In genomic region chr15:88115529-88116152, GRCh38 we compare ENCODE assay signal across 24 cellular contexts.
DNase-seq lines count a peak whose midpoint lies in the region; ATAC-seq and TF ChIP-seq lines count a peak whose summit lies in the region.
"Had no signal": no experiment of that assay in that cellular context is flagged by ENCODE, and none has a peak within 500 bp of the region (broad histone marks: within the 10 kb centered on the region; RNA-seq: fewer than 3 reads in every experiment).

No MANE protein-coding gene starts in this region.

- intact Hi-C loops in tibial artery (cut with DNase I; ENCODE audit: low total_unique reads) = no loop called here

- H3K27me3 Mint-ChIP-seq in brain (no peaks in the 10 kb centered on the region), glutamatergic neuron (ENCODE audit: unreplicated experiment) (peaks cover 8% of the 10 kb centered on the region)
- H3K27me3 Mint-ChIP-seq: stimulated activated naive B cell treated with anti-CD40 and anti-IgM and Interleukin-4, amounts not matched to agents 10 μg/mL and 1 μg/mL and 100 μg/mL, for 72 hours had no signal

- H3K4me1 Mint-ChIP-seq in brain = peaks cover 30% of the 10 kb centered on the region
- H3K4me1 Mint-ChIP-seq in glutamatergic neuron (ENCODE audit: low read depth, unreplicated experiment) = peaks cover 5% of the 10 kb centered on the region
- H3K4me1 Mint-ChIP-seq: stimulated activated naive B cell treated with anti-CD40 and anti-IgM and Interleukin-4, amounts not matched to agents 10 μg/mL and 1 μg/mL and 100 μg/mL, for 72 hours had no signal

- peak overlapping the region in 1 of 5 experiments; percentile 3 for H3K4me3 Mint-ChIP-seq in brain
- H3K4me3 Mint-ChIP-seq in glutamatergic neuron (ENCODE audit: unreplicated experiment) = no peak overlapping the region
- H3K4me3 Mint-ChIP-seq: activated T-cell treated with anti-CD3 and anti-CD28 coated beads, Interleukin-2, amount 50 U/mL, for 72 hours; CD8-positive, alpha-beta T cell; endodermal cell; stimulated activated naive B cell treated with anti-CD40 and anti-IgM and Interleukin-4, amounts not matched to agents 10 μg/mL and 1 μg/mL and 100 μg/mL, for 72 hours; T-helper 1 cell treated with Interleukin-12 subunit alpha and Interleukin-12 subunit beta and Interleukin-4 antibody, amounts not matched to agents 30 μg/mL and 1 μg/mL, for 36 hours had no signal

- no peaks in the 10 kb centered on the region for H3K36me3 Mint-ChIP-seq in brain
- no peaks in the 10 kb centered on the region for H3K36me3 Mint-ChIP-seq in glutamatergic neuron (ENCODE audit: unreplicated experiment)
- H3K36me3 Mint-ChIP-seq: activated naive CD4-positive, alpha-beta T cell treated with anti-CD3 and anti-CD28 coated beads, Interleukin-2, amount 50 U/mL, for 72 hours; CD8-positive, alpha-beta T cell; stimulated activated naive B cell treated with anti-CD40 and anti-IgM and Interleukin-4, amounts not matched to agents 10 μg/mL and 1 μg/mL and 100 μg/mL, for 72 hours had no signal

- no peaks in the 10 kb centered on the region for H3K36me3 ChIP-seq in tibial artery
- H3K36me3 ChIP-seq: esophagus squamous epithelium, HAP-1 had no signal

- H3K27me3 ChIP-seq in tibial artery = no peaks in the 10 kb centered on the region
- H3K27me3 ChIP-seq: esophagus squamous epithelium had no signal

- H3K27ac Mint-ChIP-seq in brain (peak overlapping the region in 4 of 5 experiments; percentile 66 to 91 (median 80)), glutamatergic neuron (ENCODE audit: unreplicated experiment) (no peak overlapping the region)
- H3K27ac Mint-ChIP-seq: activated naive CD4-positive, alpha-beta T cell treated with anti-CD3 and anti-CD28 coated beads, Interleukin-2, amount 50 U/mL, for 72 hours; activated T-cell treated with anti-CD3 and anti-CD28 coated beads, Interleukin-2, amount 50 U/mL, for 72 hours; CD8-positive, alpha-beta T cell; endodermal cell; progenitor cell of endocrine pancreas; stimulated activated naive B cell treated with anti-CD40 and anti-IgM and Interleukin-4, amounts not matched to agents 10 μg/mL and 1 μg/mL and 100 μg/mL, for 72 hours; T-helper 1 cell treated with Interleukin-12 subunit alpha and Interleukin-12 subunit beta and Interleukin-4 antibody, amounts not matched to agents 30 μg/mL and 1 μg/mL, for 36 hours had no signal

- DNase-seq in NCI-H1105 treated with DMSO at 0.1 percent for 48 hours (lab: John Stamatoyannopoulos, UW) (peak; percentile 47), medulla oblongata (ENCODE audit: extremely low spot score) (peak; percentile 5), tibial artery (no peak), glutamatergic neuron (no peak), NCI-H146 (lab: John Stamatoyannopoulos, UW) (no peak)
- DNase-seq: activated CD4-positive, alpha-beta T cell treated with anti-CD3 and anti-CD28 coated beads for 48 hours; activated T-cell treated with anti-CD3 and anti-CD28 coated beads, Interleukin-2, amount 50 U/mL, for 72 hours; CD8-positive, alpha-beta T cell; cortex of kidney; endodermal cell; esophagus squamous epithelium; kidney glomerular epithelial cell; mesendoderm; NCI-H1694 treated with DMSO at 0.1 percent for 48 hours; stimulated activated CD4-positive, alpha-beta T cell treated with anti-CD3 and anti-CD28 coated beads, Interleukin-2, amount 100 ng/mL, for 24 hours; stimulated activated naive B cell treated with anti-CD40 and anti-IgM and Interleukin-4, amounts not matched to agents 10 μg/mL and 1 μg/mL and 100 μg/mL, for 72 hours had no signal

- no peaks in the 10 kb centered on the region for H3K9me3 ChIP-seq in tibial artery
- H3K9me3 ChIP-seq: esophagus squamous epithelium had no signal

- ATAC-seq in HG03469 (IDR thresholded peaks at IDR 0.05; ENCODE audit: unreplicated experiment) (no peak), HG03095 (IDR thresholded peaks at IDR 0.05; ENCODE audit: unreplicated experiment) (no peak)
- ATAC-seq: activated naive CD4-positive, alpha-beta T cell treated with anti-CD3 and anti-CD28 coated beads, Interleukin-2, amount 50 U/mL, for 72 hours; activated T-cell treated with anti-CD3 and anti-CD28 coated beads, Interleukin-2, amount 50 U/mL, for 72 hours; CD8-positive, alpha-beta T cell; K562; stimulated activated naive B cell treated with anti-CD40 and anti-IgM and Interleukin-4, amounts not matched to agents 10 μg/mL and 1 μg/mL and 100 μg/mL, for 72 hours had no signal

- TF ChIP-seq CTCF in brain (conservative IDR thresholded peaks at IDR 0.05) (no peak), tibial artery (IDR thresholded peaks at IDR 0.05) (no peak), glutamatergic neuron (IDR thresholded peaks at IDR 0.05; ENCODE audit: partially characterized antibody, unreplicated experiment) (no peak)

- H3K4me1 ChIP-seq in tibial artery = peaks cover 0 to 53% (median 18%) of the 10 kb centered on the region in 4 donors
- H3K4me1 ChIP-seq: HAP-1 had no signal

- peak overlapping the region; percentile 61 to 68 for H3K27ac ChIP-seq in tibial artery
- H3K27ac ChIP-seq: esophagus squamous epithelium had no signal

- H3K9me3 Mint-ChIP-seq in brain (no peaks in the 10 kb centered on the region), glutamatergic neuron (ENCODE audit: unreplicated experiment) (peaks cover 2% of the 10 kb centered on the region)
- H3K9me3 Mint-ChIP-seq: activated naive CD4-positive, alpha-beta T cell treated with anti-CD3 and anti-CD28 coated beads, Interleukin-2, amount 50 U/mL, for 72 hours; activated T-cell treated with anti-CD3 and anti-CD28 coated beads, Interleukin-2, amount 50 U/mL, for 72 hours; CD8-positive, alpha-beta T cell; endodermal cell; T-helper 1 cell treated with Interleukin-12 subunit alpha and Interleukin-12 subunit beta and Interleukin-4 antibody, amounts not matched to agents 30 μg/mL and 1 μg/mL, for 36 hours had no signal

- no peak overlapping the region for H3K4me3 ChIP-seq in tibial artery
- H3K4me3 ChIP-seq: esophagus squamous epithelium, HAP-1, K562 had no signal

Comparison
In these comparisons a context has a peak if more than half of its experiments do, and no peak if none do; other contexts are left out.
1. DNase-seq: peak in NCI-H1105 treated with DMSO at 0.1 percent for 48 hours (single experiment) and medulla oblongata (single experiment); none in tibial artery (0 of 2), glutamatergic neuron (single experiment) and NCI-H146 (single experiment).